8 cellular contexts compared by ENCODE assay signal in genomic region chr11:64777449-64778222, GRCh38. TPM values are rescaled to one million over a fixed set of nuclear protein-coding genes. Genes with fewer than 3 reads are reported as not detected.
DNase-seq lines count a peak whose midpoint lies in the region; ATAC-seq and TF ChIP-seq lines count a peak whose summit lies in the region.

No MANE protein-coding gene starts in this region.

- peaks cover 43 to 51% of the 10 kb centered on the region in 2 donors for H3K4me1 Mint-ChIP-seq in natural killer cell treated with Interleukin-12 subunit alpha and Interleukin-12 subunit beta and Interleukin-15 and Interleukin-18, amount 100 ng/mL, for 72 hours (ENCODE audit: low read depth in 2 of 2)
- H3K4me1 Mint-ChIP-seq in stimulated activated naive B cell treated with anti-CD40 and anti-IgM and Interleukin-4, amounts not matched to agents 10 μg/mL and 1 μg/mL and 100 μg/mL, for 72 hours, result peaks cover 23 to 69% of the 10 kb centered on the region in 2 donors

- no peaks in the 10 kb centered on the region for H3K9me3 ChIP-seq in Peyer's patch

- peaks cover 0 to 40% (median 0%) of the 10 kb centered on the region in 3 donors for H3K36me3 ChIP-seq in Peyer's patch

- DNase-seq in NCI-H1694 treated with DMSO at 0.1 percent for 48 hours (lab: John Stamatoyannopoulos, UW) (peak; percentile 42), NCI-H1694 (lab: John Stamatoyannopoulos, UW) (no peak), HS-5 (ENCODE audit: low read depth) (peak; percentile 43), Peyer's patch (peak; percentile 78 to 92 (median 91)), fibroblast of pulmonary artery (ENCODE audit: low read depth) (peak; percentile 81)
- peak; percentile 76 for DNase-seq in activated T-helper 9 cell treated with anti-CD3 and anti-CD28 coated beads, Interleukin-2, amount 50 U/mL, for 16 hours (ENCODE audit: low read depth)
- peak; percentile 90 for DNase-seq in natural killer cell treated with Interleukin-12 subunit alpha and Interleukin-12 subunit beta and Interleukin-15 and Interleukin-18, amount 100 ng/mL, for 72 hours (ENCODE audit: low spot score)
- DNase-seq in stimulated activated naive B cell treated with anti-CD40 and anti-IgM and Interleukin-4, amounts not matched to agents 10 μg/mL and 1 μg/mL and 100 μg/mL, for 72 hours, result peak; percentile 66

- peak overlapping the region; percentile 83 to 90 for H3K27ac Mint-ChIP-seq in natural killer cell treated with Interleukin-12 subunit alpha and Interleukin-12 subunit beta and Interleukin-15 and Interleukin-18, amount 100 ng/mL, for 72 hours
- peak overlapping the region; percentile 92 for H3K27ac Mint-ChIP-seq in stimulated activated naive B cell treated with anti-CD40 and anti-IgM and Interleukin-4, amounts not matched to agents 10 μg/mL and 1 μg/mL and 100 μg/mL, for 72 hours

- H3K4me1 ChIP-seq in Peyer's patch, result peaks cover 0 to 35% (median 27%) of the 10 kb centered on the region in 4 donors

- no peaks in the 10 kb centered on the region for H3K9me3 Mint-ChIP-seq in natural killer cell treated with Interleukin-12 subunit alpha and Interleukin-12 subunit beta and Interleukin-15 and Interleukin-18, amount 100 ng/mL, for 72 hours
- no peaks in the 10 kb centered on the region for H3K9me3 Mint-ChIP-seq in stimulated activated naive B cell treated with anti-CD40 and anti-IgM and Interleukin-4, amounts not matched to agents 10 μg/mL and 1 μg/mL and 100 μg/mL, for 72 hours

- peak overlapping the region; percentile 98 to 100 (median 100) for H3K27ac ChIP-seq in Peyer's patch

- no peaks in the 10 kb centered on the region for H3K27me3 ChIP-seq in Peyer's patch

- H3K4me3 ChIP-seq in Peyer's patch (peak overlapping the region; percentile 74 to 99 (median 98)), fibroblast of pulmonary artery (replicated peaks; ENCODE audit: low read depth, low read length) (peak overlapping the region; percentile 90)

- ATAC-seq in natural killer cell treated with Interleukin-12 subunit alpha and Interleukin-12 subunit beta and Interleukin-15 and Interleukin-18, amount 100 ng/mL, for 72 hours, result peak; percentile 29 to 31
- peak; percentile 9 to 24 for ATAC-seq in stimulated activated naive B cell treated with anti-CD40 and anti-IgM and Interleukin-4, amounts not matched to agents 10 μg/mL and 1 μg/mL and 100 μg/mL, for 72 hours (replicated peaks)

- no peaks in the 10 kb centered on the region for H3K27me3 Mint-ChIP-seq in natural killer cell treated with Interleukin-12 subunit alpha and Interleukin-12 subunit beta and Interleukin-15 and Interleukin-18, amount 100 ng/mL, for 72 hours
- no peaks in the 10 kb centered on the region for H3K27me3 Mint-ChIP-seq in stimulated activated naive B cell treated with anti-CD40 and anti-IgM and Interleukin-4, amounts not matched to agents 10 μg/mL and 1 μg/mL and 100 μg/mL, for 72 hours

- peak overlapping the region; percentile 91 for H3K4me3 Mint-ChIP-seq in natural killer cell treated with Interleukin-12 subunit alpha and Interleukin-12 subunit beta and Interleukin-15 and Interleukin-18, amount 100 ng/mL, for 72 hours
- H3K4me3 Mint-ChIP-seq in stimulated activated naive B cell treated with anti-CD40 and anti-IgM and Interleukin-4, amounts not matched to agents 10 μg/mL and 1 μg/mL and 100 μg/mL, for 72 hours, result peak overlapping the region; percentile 93 to 94

- peak in 1 of 2 donors; percentile 18 for TF ChIP-seq POLR2A in Peyer's patch (IDR thresholded peaks at IDR 0.05)

- H3K36me3 Mint-ChIP-seq in natural killer cell treated with Interleukin-12 subunit alpha and Interleukin-12 subunit beta and Interleukin-15 and Interleukin-18, amount 100 ng/mL, for 72 hours, result peaks cover 46% of the 10 kb centered on the region
- H3K36me3 Mint-ChIP-seq in stimulated activated naive B cell treated with anti-CD40 and anti-IgM and Interleukin-4, amounts not matched to agents 10 μg/mL and 1 μg/mL and 100 μg/mL, for 72 hours, result peaks cover 41 to 52% of the 10 kb centered on the region in 2 donors

- TF ChIP-seq CTCF in Peyer's patch (IDR thresholded peaks at IDR 0.05) (no peak), fibroblast of pulmonary artery (IDR thresholded peaks at IDR 0.05; ENCODE audit: low read length, missing control alignments) (no peak)

RNA-seq across cellular contexts. Expression of gene SF1, which starts 0.7 kb away (rescaled TPM):
- 100 to 1,000 TPM; 247 to 621 (median 392) TPM for total RNA-seq in Peyer's patch
- 100 to 1,000 TPM; 376 to 425 TPM for total RNA-seq in natural killer cell treated with Interleukin-12 subunit alpha and Interleukin-12 subunit beta and Interleukin-15 and Interleukin-18, amount 100 ng/mL, for 72 hours

RNA-seq across cellular contexts. Expression of gene PYGM, which starts 17.9 kb away (rescaled TPM):
- 1 to 10 TPM in 3 of 4 donors, not detected in 1; 2.4 to 5.0 (median 2.5) TPM for total RNA-seq in Peyer's patch
- 1 to 10 TPM; 4.7 to 5.6 TPM for total RNA-seq in natural killer cell treated with Interleukin-12 subunit alpha and Interleukin-12 subunit beta and Interleukin-15 and Interleukin-18, amount 100 ng/mL, for 72 hours

RNA-seq across cellular contexts. Expression of gene MAP4K2, which starts 25.4 kb away (rescaled TPM):
- total RNA-seq in Peyer's patch, result 10 to 100 TPM in 3 of 4 donors, 1 to 10 TPM in 1; 3.3 to 34.7 (median 20.3) TPM
- 10 to 100 TPM; 17.6 to 47.1 TPM for total RNA-seq in natural killer cell treated with Interleukin-12 subunit alpha and Interleukin-12 subunit beta and Interleukin-15 and Interleukin-18, amount 100 ng/mL, for 72 hours

RNA-seq across cellular contexts. Expression of gene MEN1, which starts 32.7 kb away (rescaled TPM):
- total RNA-seq in Peyer's patch, result 10 to 100 TPM; 20.3 to 47.0 (median 31.9) TPM
- total RNA-seq in natural killer cell treated with Interleukin-12 subunit alpha and Interleukin-12 subunit beta and Interleukin-15 and Interleukin-18, amount 100 ng/mL, for 72 hours, result 10 to 100 TPM; 32.6 to 53.5 TPM

RNA-seq across cellular contexts. Expression of gene RASGRP2, which starts 33.7 kb away (rescaled TPM):
- 100 to 1,000 TPM in 1 of 4 donors, 10 to 100 TPM in 3; 11.5 to 210 (median 16.0) TPM for total RNA-seq in Peyer's patch
- 10 to 100 TPM; 13.6 to 27.7 TPM for total RNA-seq in natural killer cell treated with Interleukin-12 subunit alpha and Interleukin-12 subunit beta and Interleukin-15 and Interleukin-18, amount 100 ng/mL, for 72 hours
